Comparison of ENCODE assay signal across 11 cellular contexts in the genomic region with DNA sequence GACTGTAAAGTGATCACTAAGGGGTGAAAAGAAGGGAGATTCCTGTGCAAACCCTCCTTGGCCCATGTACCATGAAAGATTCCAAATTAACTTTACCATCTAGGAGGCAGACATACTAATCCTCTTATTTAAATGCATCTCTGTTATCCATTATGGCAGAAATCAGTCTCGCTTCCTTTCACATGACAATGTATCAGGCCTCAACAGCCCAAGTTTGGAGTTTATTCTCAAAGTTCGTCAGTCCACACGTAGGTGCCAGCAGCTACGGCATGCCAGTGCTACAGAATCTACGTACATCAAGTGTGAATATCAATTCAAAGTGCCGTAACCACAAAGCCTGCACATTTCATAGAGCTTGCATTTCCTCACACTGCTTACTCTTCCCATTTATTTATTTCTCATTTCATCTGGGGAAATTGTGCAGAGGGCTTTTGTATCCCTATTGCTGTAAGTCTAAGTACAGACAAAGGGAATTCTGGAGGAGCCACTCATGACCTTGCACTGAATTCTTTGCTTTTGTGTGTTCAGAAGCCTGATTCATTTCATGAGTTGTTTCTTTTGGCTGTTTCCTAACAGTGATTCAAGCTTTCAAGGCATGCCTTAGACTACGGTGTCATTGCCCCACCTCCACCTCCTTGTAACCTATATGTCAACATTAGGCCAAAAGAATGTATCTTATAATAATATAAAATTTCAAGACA. TPM values are rescaled to one million over a fixed set of nuclear protein-coding genes. Genes with fewer than 3 reads are reported as not detected.
DNase-seq lines count a peak whose midpoint lies in the region; ATAC-seq and TF ChIP-seq lines count a peak whose summit lies in the region.
"Had no signal": no experiment of that assay in that cellular context is flagged by ENCODE, and none has a peak within 500 bp of the region (broad histone marks: within the 10 kb centered on the region; RNA-seq: fewer than 3 reads in every experiment).

No MANE protein-coding gene starts in this region.

- peak overlapping the region; percentile 69 for H3K27ac ChIP-seq in mesendoderm (ENCODE audit: low read depth, low read length)

- peak overlapping the region; percentile 82 to 97 (median 94) for H3K27ac Mint-ChIP-seq in brain

- H2BK15ac ChIP-seq in mesendoderm (replicated peaks; ENCODE audit: low read depth), result no peak overlapping the region

- H4K8ac ChIP-seq in mesendoderm (ENCODE audit: low read depth, low read length), result no peak overlapping the region

- H3K27me3 Mint-ChIP-seq in brain, result no peaks in the 10 kb centered on the region

- H3K27me3 ChIP-seq in mesendoderm (ENCODE audit: insufficient read depth, low read length, poor library complexity), result no peaks in the 10 kb centered on the region

- H2BK5ac ChIP-seq in mesendoderm (ENCODE audit: low read length), result peak overlapping the region; percentile 17

- H3K79me2 ChIP-seq in mesendoderm (ENCODE audit: control insufficient read depth, insufficient read depth, low read length), result peaks cover 23% of the 10 kb centered on the region

- H3K4me1 Mint-ChIP-seq in brain, result peaks cover 100% of the 10 kb centered on the region

- no peak overlapping the region for H3K4me3 ChIP-seq in AG09309 (ENCODE audit: control insufficient read depth, low read depth, low read length)
- no peak overlapping the region for H3K4me3 ChIP-seq in mesendoderm (ENCODE audit: low read length)

- H3K9me3 Mint-ChIP-seq in brain, result peaks cover 0 to 4% (median 0%) of the 10 kb centered on the region in 5 experiments

- peak; percentile 57 for DNase-seq in AG09309 (ENCODE audit: low read depth)
- peak; percentile 91 for DNase-seq in HCEC 1CT
- DNase-seq in mesendoderm, result peak; percentile 56
- no peak for DNase-seq in NCI-H69 (lab: John Stamatoyannopoulos, UW)
- DNase-seq: hippocampal formation; NCI-H526; stimulated activated CD4-positive, alpha-beta T cell treated with anti-CD3 and anti-CD28 coated beads, Interleukin-1b, Interleukin-23, amount 100 ng/mL, for 48 hours had no signal

- no peak overlapping the region for H4K5ac ChIP-seq in mesendoderm (ENCODE audit: low read length)

- H3K4me3 Mint-ChIP-seq in brain, result peak overlapping the region; percentile 68 to 92 (median 74)

- peaks cover 72% of the 10 kb centered on the region for H3K36me3 Mint-ChIP-seq in brain

- no peak for TF ChIP-seq CTCF in AG09309 (IDR thresholded peaks at IDR 0.05; ENCODE audit: control insufficient read depth, insufficient read depth, low read depth, low read length, missing control alignments)
- TF ChIP-seq CTCF in brain (conservative IDR thresholded peaks at IDR 0.05), result no peak

- H3K9ac ChIP-seq in mesendoderm (ENCODE audit: low read length), result peak overlapping the region; percentile 43

- no peak overlapping the region for H3K23ac ChIP-seq in mesendoderm (ENCODE audit: low read length)

- H3K4me2 ChIP-seq in mesendoderm (ENCODE audit: low read length), result no peak overlapping the region

- H3K79me1 ChIP-seq in mesendoderm (ENCODE audit: low read length), result peaks cover 18% of the 10 kb centered on the region

- no CpG with 5 or more reads among the region's 7 CpGs for WGBS in mesendoderm (ENCODE audit: extremely low coverage, insufficient coverage, low lambda C conversion rate)

- peak overlapping the region; percentile 49 for H2AK5ac ChIP-seq in mesendoderm (ENCODE audit: low read length)

- peak overlapping the region; percentile 97 for H3K18ac ChIP-seq in mesendoderm (ENCODE audit: low read length)

- peak overlapping the region; percentile 71 for H3K56ac ChIP-seq in mesendoderm (ENCODE audit: low read length)

- H3K4me1 ChIP-seq in mesendoderm (ENCODE audit: control insufficient read depth, low read depth, low read length), result peaks cover 32% of the 10 kb centered on the region

- H3K36me3 ChIP-seq in mesendoderm (ENCODE audit: control insufficient read depth, insufficient read depth, low read length), result peaks cover 9% of the 10 kb centered on the region

- peak overlapping the region; percentile 15 for H2BK120ac ChIP-seq in mesendoderm (ENCODE audit: low read depth, low read length)

- ATAC-seq in HG02884 (IDR thresholded peaks at IDR 0.05; ENCODE audit: unreplicated experiment) (no peak), HG02981 (IDR thresholded peaks at IDR 0.05; ENCODE audit: unreplicated experiment) (no peak), GM19395 (IDR thresholded peaks at IDR 0.05; ENCODE audit: unreplicated experiment) (no peak)

- peak overlapping the region; percentile 81 for H3K4ac ChIP-seq in mesendoderm (ENCODE audit: low read depth, low read length)

RNA-seq across cellular contexts. Expression of gene ENC1, which starts 10.0 kb away (rescaled TPM):
- 156 TPM for polyA plus RNA-seq in brain (ENCODE audit: insufficient read depth, low read depth, low replicate concordance)
- polyA plus RNA-seq in mesendoderm (2013, experiment 1 of 2), result 16.0 TPM
- 14.6 TPM for polyA plus RNA-seq in mesendoderm (2013, experiment 2 of 2)

RNA-seq across cellular contexts. Expression of gene HEXB, which starts 54.5 kb away (rescaled TPM):
- 33.4 TPM for polyA plus RNA-seq in brain (ENCODE audit: insufficient read depth, low read depth, low replicate concordance)
- polyA plus RNA-seq in mesendoderm (2013, experiment 1 of 2), result 29.6 TPM
- 30.8 TPM for polyA plus RNA-seq in mesendoderm (2013, experiment 2 of 2)
